Comparison of ENCODE assay signal across 19 cellular contexts in genomic region chr12:51898937-51899336, GRCh38. TPM values are rescaled to one million over a fixed set of nuclear protein-coding genes. Genes with fewer than 3 reads are reported as not detected.
DNase-seq lines count a peak whose midpoint lies in the region; ATAC-seq and TF ChIP-seq lines count a peak whose summit lies in the region.
"Had no signal": no experiment of that assay in that cellular context is flagged by ENCODE, and none has a peak within 500 bp of the region (broad histone marks: within the 10 kb centered on the region; RNA-seq: fewer than 3 reads in every experiment).

No MANE protein-coding gene starts in this region.

- peaks cover 54% of the 10 kb centered on the region for H3K27me3 Mint-ChIP-seq in stimulated activated memory B cell treated with anti-CD40 and anti-IgM and Interleukin-4, amounts not matched to agents 10 μg/mL and 1 μg/mL and 100 μg/mL, for 72 hours
- H3K27me3 Mint-ChIP-seq: activated CD8-positive, alpha-beta T cell treated with anti-CD3 and anti-CD28 coated beads for 36 hours had no signal

- peak; percentile 21 for ATAC-seq in stimulated activated memory B cell treated with anti-CD40 and anti-IgM and Interleukin-4, amounts not matched to agents 10 μg/mL and 1 μg/mL and 100 μg/mL, for 72 hours
- ATAC-seq in GM18868 (IDR thresholded peaks at IDR 0.05; ENCODE audit: unreplicated experiment) (no peak), HG03432 (IDR thresholded peaks at IDR 0.05; ENCODE audit: unreplicated experiment) (no peak)
- ATAC-seq: activated CD8-positive, alpha-beta T cell treated with anti-CD3 and anti-CD28 coated beads for 36 hours; Panc1 had no signal

- no peaks in the 10 kb centered on the region for H3K9me3 Mint-ChIP-seq in stimulated activated memory B cell treated with anti-CD40 and anti-IgM and Interleukin-4, amounts not matched to agents 10 μg/mL and 1 μg/mL and 100 μg/mL, for 72 hours
- H3K9me3 Mint-ChIP-seq: activated CD8-positive, alpha-beta T cell treated with anti-CD3 and anti-CD28 coated beads for 36 hours had no signal

- no peaks in the 10 kb centered on the region for H3K4me1 Mint-ChIP-seq in stimulated activated memory B cell treated with anti-CD40 and anti-IgM and Interleukin-4, amounts not matched to agents 10 μg/mL and 1 μg/mL and 100 μg/mL, for 72 hours
- H3K4me1 Mint-ChIP-seq: CD4-positive, alpha-beta memory T cell had no signal

- no peak overlapping the region for H3K4me3 Mint-ChIP-seq in stimulated activated memory B cell treated with anti-CD40 and anti-IgM and Interleukin-4, amounts not matched to agents 10 μg/mL and 1 μg/mL and 100 μg/mL, for 72 hours
- H3K4me3 Mint-ChIP-seq: activated CD8-positive, alpha-beta T cell treated with anti-CD3 and anti-CD28 coated beads for 36 hours; CD4-positive, alpha-beta memory T cell had no signal

- DNase-seq in GM03348 (ENCODE audit: low spot score): peak; percentile 78
- DNase-seq in RKO (ENCODE audit: low spot score): peak; percentile 58
- DNase-seq in fibroblast of villous mesenchyme (ENCODE audit: low read depth): peak; percentile 65
- no peak for DNase-seq in foreskin melanocyte
- DNase-seq: activated CD8-positive, alpha-beta T cell treated with anti-CD3 and anti-CD28 coated beads for 36 hours; amygdala; CD4-positive, alpha-beta memory T cell; NCI-H2081; NCI-H526 treated with DMSO at 0.1 percent for 48 hours; ovary; stimulated activated CD4-positive, alpha-beta T cell treated with anti-CD3 and anti-CD28 coated beads, Interleukin-12 subunit alpha, Interleukin-12 subunit beta, amount 100 ng/mL, for 4 hours; SW 1271; WERI-Rb-1 had no signal

- H3K36me3 Mint-ChIP-seq in stimulated activated memory B cell treated with anti-CD40 and anti-IgM and Interleukin-4, amounts not matched to agents 10 μg/mL and 1 μg/mL and 100 μg/mL, for 72 hours: no peaks in the 10 kb centered on the region
- H3K36me3 Mint-ChIP-seq: CD4-positive, alpha-beta memory T cell had no signal

- no peak overlapping the region for H3K27ac Mint-ChIP-seq in stimulated activated memory B cell treated with anti-CD40 and anti-IgM and Interleukin-4, amounts not matched to agents 10 μg/mL and 1 μg/mL and 100 μg/mL, for 72 hours
- H3K27ac Mint-ChIP-seq: activated CD8-positive, alpha-beta T cell treated with anti-CD3 and anti-CD28 coated beads for 36 hours; CD4-positive, alpha-beta memory T cell had no signal

- H3K4me3 ChIP-seq in fibroblast of villous mesenchyme (ENCODE audit: low read depth, low read length): no peak overlapping the region
- H3K4me3 ChIP-seq: ovary had no signal

- TF ChIP-seq CTCF in fibroblast of villous mesenchyme (IDR thresholded peaks at IDR 0.05; ENCODE audit: insufficient read depth, low read depth, low read length): no peak

RNA-seq across cellular contexts. Expression of gene ACVRL1, which starts 8.4 kb away (rescaled TPM):
- 10.8 and 18.0 TPM in 2 replicates for total RNA-seq in fibroblast of villous mesenchyme
- total RNA-seq: activated CD8-positive, alpha-beta T cell treated with anti-CD3 and anti-CD28 coated beads for 36 hours; MCF 10A had no signal

RNA-seq across cellular contexts. Expression of gene ANKRD33, which starts 11.0 kb away (rescaled TPM):
- not detected in 2 replicates for total RNA-seq in fibroblast of villous mesenchyme
- total RNA-seq: activated CD8-positive, alpha-beta T cell treated with anti-CD3 and anti-CD28 coated beads for 36 hours; CD4-positive, alpha-beta memory T cell; G401; MCF 10A; ovary had no signal

RNA-seq across cellular contexts. Expression of gene FIGNL2, which starts 50.4 kb away (rescaled TPM):
- total RNA-seq in fibroblast of villous mesenchyme: under 0.01 and 0.32 TPM in 2 replicates
- total RNA-seq: MCF 10A had no signal

RNA-seq across cellular contexts. Expression of gene ACVR1B, which starts 52.6 kb away (rescaled TPM):
- total RNA-seq in fibroblast of villous mesenchyme: 6.4 and 6.5 TPM in 2 replicates
